ENCODE assay signal across 8 cellular contexts in genomic region chr17:50139950-50140885, GRCh38. TPM values are rescaled to one million over a fixed set of nuclear protein-coding genes. Genes with fewer than 3 reads are reported as not detected.
DNase-seq lines count a peak whose midpoint lies in the region; ATAC-seq, FAIRE-seq and TF ChIP-seq lines count a peak whose summit lies in the region.

No MANE protein-coding gene starts in this region.

- dilution Hi-C loops in endothelial cell of umbilical vein (cut with MboI; ENCODE audit: extremely low pct_ligation_motif_present, low sequenced_read_pairs) = no loop called here

- peak overlapping the region; percentile 12 to 50 for H3K4me3 Mint-ChIP-seq in stimulated activated naive B cell treated with anti-CD40 and anti-IgM and Interleukin-4, amounts not matched to agents 10 μg/mL and 1 μg/mL and 100 μg/mL, for 72 hours

- H3K27ac ChIP-seq in DND-41 (ENCODE audit: low read length) (peak overlapping the region; percentile 62), endothelial cell of umbilical vein (ENCODE audit: insufficient read depth, low read depth, low read length) (no peak overlapping the region)

- CTCF ChIA-PET in endothelial cell of umbilical vein (lab: Charles Lee) = interaction anchor here (0.6 to 4.4 kb wide), 15 partner anchors 8 to 206 kb away, joined by 3 to 37 read pairs (median 9); partner anchors contain the start of genes PPP1R9B, SAMD14 and XYLT2

- no peaks in the 10 kb centered on the region for H3K9me3 ChIP-seq in DND-41 (ENCODE audit: insufficient read depth, low read length, severe bottlenecking)
- H3K9me3 ChIP-seq in endothelial cell of umbilical vein (replicated peaks; ENCODE audit: control insufficient read depth, insufficient read depth, low read length) = no peaks in the 10 kb centered on the region

- H3K4me1 ChIP-seq in DND-41 (ENCODE audit: insufficient read depth, low read length) = peaks cover 20% of the 10 kb centered on the region
- peaks cover 32% of the 10 kb centered on the region for H3K4me1 ChIP-seq in endothelial cell of umbilical vein (ENCODE audit: control insufficient read depth, extremely low read depth, insufficient read depth, low read length)

- H3K36me3 Mint-ChIP-seq in stimulated activated naive B cell treated with anti-CD40 and anti-IgM and Interleukin-4, amounts not matched to agents 10 μg/mL and 1 μg/mL and 100 μg/mL, for 72 hours = peaks cover 85 to 98% of the 10 kb centered on the region in 2 donors

- no peak overlapping the region for H3K9ac ChIP-seq in DND-41 (ENCODE audit: low read depth, low read length)
- no peak overlapping the region for H3K9ac ChIP-seq in endothelial cell of umbilical vein (replicated peaks; ENCODE audit: extremely low read depth, insufficient read depth, low read length)

- H3K27me3 ChIP-seq in DND-41 (ENCODE audit: insufficient read depth, low read length, poor library complexity) (no peaks in the 10 kb centered on the region), endothelial cell of umbilical vein (ENCODE audit: control insufficient read depth in 2 of 2, insufficient read depth in 2 of 2, low read length in 2 of 2) (no peaks in the 10 kb centered on the region)

- TF ChIP-seq POLR2A in endothelial cell of umbilical vein (IDR thresholded peaks at IDR 0.05; ENCODE audit: low read depth, low read length) = no peak

- peak; percentile 96 for FAIRE-seq in endothelial cell of umbilical vein (lab: Jason Lieb, UNC)

- no peak overlapping the region for H2AFZ ChIP-seq in DND-41 (ENCODE audit: low read depth, low read length)
- H2AFZ ChIP-seq in endothelial cell of umbilical vein (ENCODE audit: low read depth, low read length) = no peak overlapping the region

- H3K79me2 ChIP-seq in DND-41 (ENCODE audit: insufficient read depth, low read length) = no peaks in the 10 kb centered on the region
- peaks cover 29% of the 10 kb centered on the region for H3K79me2 ChIP-seq in endothelial cell of umbilical vein (ENCODE audit: control insufficient read depth, insufficient read depth, low read length)

- H3K27ac Mint-ChIP-seq in stimulated activated naive B cell treated with anti-CD40 and anti-IgM and Interleukin-4, amounts not matched to agents 10 μg/mL and 1 μg/mL and 100 μg/mL, for 72 hours = peak overlapping the region; percentile 76

- DNase-seq in DND-41 (peak; percentile 78), NOMO-1 treated with dmso at 0.1 percent for 144 hours (lab: John Stamatoyannopoulos, UW; ENCODE audit: unreplicated experiment) (peak; percentile 49), endothelial cell of umbilical vein (ENCODE audit: low read depth, low spot score) (peak; percentile 78), myocyte (ENCODE audit: low read depth) (peak; percentile 63), NCI-H187 treated with DMSO at 0.1 percent for 48 hours (lab: John Stamatoyannopoulos, UW) (no peak)
- peak; percentile 68 for DNase-seq in activated CD8-positive, alpha-beta memory T cell treated with anti-CD3 and anti-CD28 coated beads, Interleukin-2, amount 50 U/mL, for 24 hours (ENCODE audit: extremely low read depth)
- peak; percentile 62 for DNase-seq in stimulated activated naive B cell treated with anti-CD40 and anti-IgM and Interleukin-4, amounts not matched to agents 10 μg/mL and 1 μg/mL and 100 μg/mL, for 72 hours

- peaks cover 67 to 88% of the 10 kb centered on the region in 2 donors for H3K4me1 Mint-ChIP-seq in stimulated activated naive B cell treated with anti-CD40 and anti-IgM and Interleukin-4, amounts not matched to agents 10 μg/mL and 1 μg/mL and 100 μg/mL, for 72 hours

- H3K4me2 ChIP-seq in DND-41 (ENCODE audit: insufficient read depth, low read length) (peak overlapping the region; percentile 25; the same call in 1 of the 2 replicates), endothelial cell of umbilical vein (ENCODE audit: insufficient read depth, low read length) (peak overlapping the region; percentile 0)

- H4K20me1 ChIP-seq in DND-41 (ENCODE audit: insufficient read depth, low read length) = peaks cover 70% of the 10 kb centered on the region
- no peaks in the 10 kb centered on the region for H4K20me1 ChIP-seq in endothelial cell of umbilical vein (replicated peaks; ENCODE audit: control insufficient read depth, extremely low read depth, insufficient read depth, low read length)

- H3K36me3 ChIP-seq in DND-41 (ENCODE audit: insufficient read depth, low read length) = peaks cover 96% of the 10 kb centered on the region
- H3K36me3 ChIP-seq in endothelial cell of umbilical vein (ENCODE audit: control insufficient read depth in 2 of 2, extremely low read depth in 1 of 2, insufficient read depth in 2 of 2, low read length in 2 of 2) = peaks cover 22 to 78% of the 10 kb centered on the region in 2 experiments

- TF ChIP-seq CTCF in DND-41 (IDR thresholded peaks at IDR 0.05; ENCODE audit: borderline replicate concordance, extremely low read depth, low read length, poor library complexity, severe bottlenecking) = peak; percentile 89
- peak; percentile 94 to 99 for TF ChIP-seq CTCF in endothelial cell of umbilical vein (IDR thresholded peaks at IDR 0.05; ENCODE audit: extremely low read depth in 1 of 2, insufficient read depth in 1 of 2, low read depth in 1 of 2, low read length in 2 of 2)

- ATAC-seq in DND-41 (ENCODE audit: insufficient read depth, low read depth) (peak; percentile 88), HG02678 (IDR thresholded peaks at IDR 0.05; ENCODE audit: unreplicated experiment) (peak; percentile 69)
- ATAC-seq in stimulated activated naive B cell treated with anti-CD40 and anti-IgM and Interleukin-4, amounts not matched to agents 10 μg/mL and 1 μg/mL and 100 μg/mL, for 72 hours (replicated peaks) = peak; percentile 87

- POLR2A ChIA-PET in endothelial cell of umbilical vein (lab: Charles Lee) = no interaction called here

- intact Hi-C loops in endothelial cell of umbilical vein (cut with micrococcal nuclease) = loop anchor here (1.0 kb wide), 3 partner anchors 12 to 45 kb away; partner anchors contain the start of gene PDK2

- H3K4me3 ChIP-seq in DND-41 (ENCODE audit: low read depth in 1 of 2, low read length in 2 of 2) = no peak overlapping the region
- no peak overlapping the region for H3K4me3 ChIP-seq in endothelial cell of umbilical vein (replicated peaks in 1 of 3; ENCODE audit: insufficient read depth in 1 of 3, low read depth in 1 of 3, low read length in 3 of 3)

- H3K9me1 ChIP-seq in endothelial cell of umbilical vein (replicated peaks; ENCODE audit: control insufficient read depth, extremely low read depth, insufficient read depth, low read length) = no peaks in the 10 kb centered on the region

- no peaks in the 10 kb centered on the region for H3K27me3 Mint-ChIP-seq in stimulated activated naive B cell treated with anti-CD40 and anti-IgM and Interleukin-4, amounts not matched to agents 10 μg/mL and 1 μg/mL and 100 μg/mL, for 72 hours

- H3K9me3 Mint-ChIP-seq in stimulated activated naive B cell treated with anti-CD40 and anti-IgM and Interleukin-4, amounts not matched to agents 10 μg/mL and 1 μg/mL and 100 μg/mL, for 72 hours = no peaks in the 10 kb centered on the region

- BruUV-seq in endothelial cell of umbilical vein (replicated peaks; lab: Mats Ljungman, UMichigan) = no TSS peak

TF ChIP-seq in endothelial cell of umbilical vein, 7 proteins besides CTCF, POLR2A, EP300 and RAD21 (continues in another document):
- TF ChIP-seq GATA2 (IDR thresholded peaks at IDR 0.05; ENCODE audit: insufficient read depth, insufficient read length, low read depth, low read length) (peak; percentile 97), POLR2AphosphoS5 (IDR thresholded peaks at IDR 0.05; ENCODE audit: insufficient read depth, low read depth, low read length) (peak; percentile 31)

RNA-seq across cellular contexts. Expression of gene SAMD14, which starts 10.3 kb away (rescaled TPM):
- total RNA-seq in endothelial cell of umbilical vein = 15.6 and 16.1 TPM in 2 replicates
- polyA plus RNA-seq in endothelial cell of umbilical vein = 6.8 and 9.6 TPM in 2 replicates
- 3.5 and 5.3 TPM in 2 replicates for polyA plus RNA-seq in endothelial cell of umbilical vein (2011; cell fraction: cytosol; rRNA removed)
- polyA plus RNA-seq in endothelial cell of umbilical vein (2011; cell fraction: nucleus; rRNA removed) = 18.2 and 24.4 TPM in 2 replicates
- 6.7 and 12.8 TPM in 2 replicates for polyA plus RNA-seq in endothelial cell of umbilical vein (2012)
- 5.2 and 7.0 TPM in 2 replicates for polyA minus RNA-seq in endothelial cell of umbilical vein
- polyA minus RNA-seq in endothelial cell of umbilical vein (2011; cell fraction: cytosol; rRNA and poly(A)+ RNA removed) = not detected
- polyA minus RNA-seq in endothelial cell of umbilical vein (2011; cell fraction: nucleus; rRNA and poly(A)+ RNA removed) = 5.3 and 9.3 TPM in 2 replicates
- total RNA-seq in myocyte = 0.24 and 0.47 TPM in 2 replicates
- polyA plus RNA-seq in myocyte (2012) = 3.6 TPM

RNA-seq across cellular contexts. Expression of gene PPP1R9B, which starts 10.3 kb away (rescaled TPM):
- total RNA-seq in endothelial cell of umbilical vein = 58.3 and 60.2 TPM in 2 replicates
- 17.7 and 20.1 TPM in 2 replicates for polyA plus RNA-seq in endothelial cell of umbilical vein
- polyA plus RNA-seq in endothelial cell of umbilical vein (2011; cell fraction: cytosol; rRNA removed) = 16.0 and 16.9 TPM in 2 replicates
- polyA plus RNA-seq in endothelial cell of umbilical vein (2011; cell fraction: nucleus; rRNA removed) = 34.5 and 47.2 TPM in 2 replicates
- polyA plus RNA-seq in endothelial cell of umbilical vein (2012) = 29.3 and 35.0 TPM in 2 replicates
- polyA minus RNA-seq in endothelial cell of umbilical vein = 19.7 and 28.9 TPM in 2 replicates
- 23.5 TPM for polyA minus RNA-seq in endothelial cell of umbilical vein (2011; cell fraction: cytosol; rRNA and poly(A)+ RNA removed)
- polyA minus RNA-seq in endothelial cell of umbilical vein (2011; cell fraction: nucleus; rRNA and poly(A)+ RNA removed) = 7.6 and 14.2 TPM in 2 replicates
- 40.5 and 44.2 TPM in 2 replicates for total RNA-seq in myocyte
- 43.6 TPM for polyA plus RNA-seq in myocyte (2012)

RNA-seq across cellular contexts. Expression of gene SGCA, which starts 25.6 kb away (rescaled TPM):
- total RNA-seq in endothelial cell of umbilical vein (not detected in 2 replicates), myocyte (428 and 447 TPM in 2 replicates)
- not detected in 2 replicates for polyA plus RNA-seq in endothelial cell of umbilical vein
- not detected in 2 replicates for polyA plus RNA-seq in endothelial cell of umbilical vein (2011; cell fraction: cytosol; rRNA removed)
- polyA plus RNA-seq in endothelial cell of umbilical vein (2011; cell fraction: nucleus; rRNA removed) = not detected in 2 replicates
- not detected in 2 replicates for polyA plus RNA-seq in endothelial cell of umbilical vein (2012)
- not detected in 2 replicates for polyA minus RNA-seq in endothelial cell of umbilical vein
- polyA minus RNA-seq in endothelial cell of umbilical vein (2011; cell fraction: cytosol; rRNA and poly(A)+ RNA removed) = not detected
- not detected in 2 replicates for polyA minus RNA-seq in endothelial cell of umbilical vein (2011; cell fraction: nucleus; rRNA and poly(A)+ RNA removed)
- polyA plus RNA-seq in myocyte (2012) = 303 TPM

RNA-seq across cellular contexts. Expression of gene PDK2, which starts 45.1 kb away (rescaled TPM):
- total RNA-seq in endothelial cell of umbilical vein = 17.4 and 21.3 TPM in 2 replicates
- polyA plus RNA-seq in endothelial cell of umbilical vein = 114 and 142 TPM in 2 replicates
- polyA plus RNA-seq in endothelial cell of umbilical vein (2011; cell fraction: cytosol; rRNA removed) = 55.0 and 58.8 TPM in 2 replicates
- polyA plus RNA-seq in endothelial cell of umbilical vein (2011; cell fraction: nucleus; rRNA removed) = 35.9 and 46.0 TPM in 2 replicates
- polyA plus RNA-seq in endothelial cell of umbilical vein (2012) = 18.9 and 24.0 TPM in 2 replicates
- 45.9 and 79.9 TPM in 2 replicates for polyA minus RNA-seq in endothelial cell of umbilical vein
- polyA minus RNA-seq in endothelial cell of umbilical vein (2011; cell fraction: cytosol; rRNA and poly(A)+ RNA removed) = 43.0 TPM
- 26.8 and 33.9 TPM in 2 replicates for polyA minus RNA-seq in endothelial cell of umbilical vein (2011; cell fraction: nucleus; rRNA and poly(A)+ RNA removed)
- 54.4 and 61.1 TPM in 2 replicates for total RNA-seq in myocyte
- polyA plus RNA-seq in myocyte (2012) = 117 TPM

Comparison
In these comparisons a context has a peak if more than half of its experiments do, and no peak if none do; other contexts are left out.
1. RNA of gene SAMD14, which starts 10.3 kb away (total RNA-seq): 15.6 to 16.1 TPM in endothelial cell of umbilical vein; 0.24 to 0.47 TPM in myocyte; every median in the first group is over 10 times any median in the second.
2. RNA of gene SGCA, which starts 25.6 kb away (total RNA-seq): 428 to 447 TPM in myocyte; not detected in endothelial cell of umbilical vein; every median in the first group is over 100 times any median in the second.
3. Peak in every context shown above with its lines, with median percentiles within 50 percentile points of each other: ATAC-seq.